8 cellular contexts compared by ENCODE assay signal in genomic region chr10:80699602-80700039, GRCh38.
A peak's percentile ranks its signal among the peaks of the same experiment; 100 is the strongest.
DNase-seq lines count a peak whose midpoint lies in the region; ATAC-seq, FAIRE-seq and TF ChIP-seq lines count a peak whose summit lies in the region.

No MANE protein-coding gene starts in this region.

- DNase-seq in A673 (ENCODE audit: low spot score) (peak; percentile 82), NCI-H2107 (lab: John Stamatoyannopoulos, UW) (peak; percentile 9), bronchial epithelial cell (ENCODE audit: low read depth) (peak; percentile 51), kidney epithelial cell (ENCODE audit: low read depth) (peak; percentile 7)
- peak; percentile 39 for DNase-seq in stimulated activated CD4-positive, alpha-beta T cell treated with anti-CD3 and anti-CD28 coated beads, Interleukin-2, amount 100 ng/mL, for 4 hours (ENCODE audit: low read depth)

- H3K4me3 ChIP-seq in A673 (ENCODE audit: low read depth, low read length, poor library complexity, severe bottlenecking) (no peak overlapping the region), WI38 (ENCODE audit: low read depth, low read length) (no peak overlapping the region), bronchial epithelial cell (ENCODE audit: low read depth, low read length) (no peak overlapping the region), kidney epithelial cell (ENCODE audit: low read depth, low read length) (no peak overlapping the region)

- H3K4me1 ChIP-seq in A673 (ENCODE audit: insufficient read depth, low read length, poor library complexity, severe bottlenecking), result no peaks in the 10 kb centered on the region

- CTCF ChIA-PET in A673 (lab: Charles Lee), result interaction anchor here (1.4 kb wide), 1 partner anchor 246 kb away, joined by 3 read pairs; no protein-coding TSS in a partner anchor

- no peak for FAIRE-seq in bronchial epithelial cell (lab: Jason Lieb, UNC)

- POLR2A ChIA-PET in A673 (lab: Charles Lee; ENCODE audit: low non-redundant PET), result no interaction called here

- no peaks in the 10 kb centered on the region for H3K9me3 ChIP-seq in A673 (ENCODE audit: low read depth, low read length, poor library complexity, severe bottlenecking)

- H3K27ac ChIP-seq in A673 (ENCODE audit: low read depth, low read length, poor library complexity, severe bottlenecking), result no peak overlapping the region

- H3K36me3 ChIP-seq in A673 (ENCODE audit: insufficient read depth, low read length, poor library complexity, severe bottlenecking), result no peaks in the 10 kb centered on the region
- no peaks in the 10 kb centered on the region for H3K36me3 ChIP-seq in bronchial epithelial cell (ENCODE audit: control insufficient read depth, insufficient read depth, low read length)
- H3K36me3 ChIP-seq in kidney epithelial cell (ENCODE audit: control insufficient read depth, insufficient read depth, low read length), result no peaks in the 10 kb centered on the region

- no TSS peak for BruUV-seq in A673 (replicated peaks; lab: Mats Ljungman, UMichigan)

- TF ChIP-seq CTCF in A673 (conservative IDR thresholded peaks at IDR 0.05; ENCODE audit: low read depth, low read length) (peak; percentile 90), WI38 (IDR thresholded peaks at IDR 0.05; ENCODE audit: low read depth, low read length) (peak; percentile 81), bronchial epithelial cell (IDR thresholded peaks at IDR 0.05; ENCODE audit: insufficient read depth, low read length, severe bottlenecking) (peak; percentile 96), kidney epithelial cell (IDR thresholded peaks at IDR 0.05; ENCODE audit: insufficient read depth, low read length, poor library complexity, severe bottlenecking) (peak; percentile 97)

- ATAC-seq in GM18520 (IDR thresholded peaks at IDR 0.05; ENCODE audit: unreplicated experiment) (peak; percentile 89), HG03039 (IDR thresholded peaks at IDR 0.05; ENCODE audit: unreplicated experiment) (peak; percentile 84)

- no peaks in the 10 kb centered on the region for H3K27me3 ChIP-seq in A673 (replicated peaks; ENCODE audit: insufficient read depth, low read depth, low read length, poor library complexity)
- no peaks in the 10 kb centered on the region for H3K27me3 ChIP-seq in bronchial epithelial cell (ENCODE audit: control insufficient read depth, insufficient read depth, low read length)
- H3K27me3 ChIP-seq in kidney epithelial cell (ENCODE audit: control insufficient read depth, insufficient read depth, low read length), result no peaks in the 10 kb centered on the region

- intact Hi-C loops in A673 (cut with micrococcal nuclease; ENCODE audit: unreplicated experiment), result loop anchor here (1.0 to 10.0 kb wide), 3 partner anchors 225 to 320 kb away; no protein-coding TSS in a partner anchor

Comparison
In these comparisons a context has a peak if more than half of its experiments do, and no peak if none do; other contexts are left out.
1. DNase-seq: peak in every context shown above with its lines; median percentile 82 in A673; 51 in bronchial epithelial cell; 39 in stimulated activated CD4-positive, alpha-beta T cell treated with anti-CD3 and anti-CD28 coated beads, Interleukin-2, amount 100 ng/mL, for 4 hours; 9 in NCI-H2107; 7 in kidney epithelial cell.